ENCODE assay signal across 2 cellular contexts in genomic region chr14:30874120-30874998, GRCh38.
TF ChIP-seq lines count a peak whose summit lies in the region.

Gene COCH, plus strand, starts transcription at chr14:30874559. Its CDS starts 380 bp downstream, at chr14:30874939.

TF ChIP-seq in IMR-90, 13 proteins besides CTCF, POLR2A, EP300 and RAD21 (continued from another document):
- no peak for TF ChIP-seq USF2 (IDR thresholded peaks at IDR 0.05; ENCODE audit: low read depth, low read length)
- no peak for TF ChIP-seq MAZ (IDR thresholded peaks at IDR 0.05; ENCODE audit: borderline replicate concordance, low read depth, low read length)
- TF ChIP-seq FOS (IDR thresholded peaks at IDR 0.05; ENCODE audit: low read depth, low read length), result no peak
- no peak for TF ChIP-seq NFE2L2 (IDR thresholded peaks at IDR 0.05; ENCODE audit: low read depth, low read length)
- no peak for TF ChIP-seq SMC3 (IDR thresholded peaks at IDR 0.05; ENCODE audit: low read depth, low read length)
- no peak for TF ChIP-seq CHD1 (IDR thresholded peaks at IDR 0.05; ENCODE audit: low read depth, low read length)
- TF ChIP-seq MAFK (IDR thresholded peaks at IDR 0.05; ENCODE audit: low read depth, low read length), result no peak

TF ChIP-seq in SK-N-SH treated with all-trans-retinoic acid at 6 μM for 48 hours, 23 proteins besides CTCF, POLR2A, EP300 and RAD21 (continued from another document):
- no peak for TF ChIP-seq CSRNP3 (CRISPR knock-in tag; IDR thresholded peaks at IDR 0.05)
- no peak for TF ChIP-seq ZNF565 (CRISPR knock-in tag; conservative IDR thresholded peaks at IDR 0.05; ENCODE audit: low read depth)
- no peak for TF ChIP-seq ZNF8 (CRISPR knock-in tag; IDR thresholded peaks at IDR 0.05)
- TF ChIP-seq ISL1 (CRISPR knock-in tag; IDR thresholded peaks at IDR 0.05), result no peak
- TF ChIP-seq ARNTL (CRISPR knock-in tag; IDR thresholded peaks at IDR 0.05; ENCODE audit: borderline replicate concordance, low read depth), result no peak
- no peak for TF ChIP-seq PPARA (CRISPR knock-in tag; IDR thresholded peaks at IDR 0.05; ENCODE audit: borderline replicate concordance)
